Comparison of ENCODE assay signal across 1 cellular context in the genomic region with DNA sequence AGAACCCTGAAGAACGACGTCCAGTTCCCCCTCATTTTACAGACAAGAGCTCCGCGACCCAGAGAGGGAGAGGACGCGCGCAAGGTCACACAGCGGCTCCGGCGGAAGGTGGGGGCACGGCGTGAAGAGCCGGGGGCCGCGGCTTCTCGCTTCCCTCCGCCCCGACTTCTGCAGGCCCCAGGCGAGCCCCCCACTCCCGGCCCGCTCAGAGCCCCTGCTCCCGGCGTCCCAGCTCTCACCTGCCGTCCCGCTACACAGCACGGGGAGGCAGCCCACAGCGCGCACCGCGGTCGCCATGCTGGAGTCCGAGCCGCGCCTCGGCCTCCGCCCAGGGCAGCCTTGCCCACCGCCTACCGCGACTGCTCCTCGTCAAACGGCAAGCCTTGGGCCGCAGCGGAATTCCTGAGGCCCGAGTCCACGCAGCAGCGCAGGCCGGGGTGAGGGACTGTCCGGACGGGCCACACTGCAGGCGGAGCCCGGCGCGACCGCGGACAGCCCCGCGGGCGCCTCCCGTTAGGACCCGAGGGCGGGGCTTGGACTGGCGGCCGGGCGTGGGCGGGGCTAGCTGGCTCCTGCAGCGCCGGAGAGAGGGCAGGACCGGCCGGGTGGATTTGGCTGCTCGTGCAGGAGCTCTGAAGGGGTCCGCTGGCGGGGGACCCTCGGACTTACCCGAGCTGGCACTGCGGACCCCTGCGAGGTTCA.
A peak's percentile ranks its signal among the peaks of the same experiment; 100 is the strongest.
TF ChIP-seq lines count a peak whose summit lies in the region.

A gene (minus strand): TSS at position 314 of the 702 bp plus-strand sequence. CDS start 17 bp downstream, at position 297.

TF ChIP-seq in GM12878, 131 proteins besides CTCF, POLR2A, EP300 and RAD21 (continued from another document and continues in another):
- TF ChIP-seq, protein P1, sequence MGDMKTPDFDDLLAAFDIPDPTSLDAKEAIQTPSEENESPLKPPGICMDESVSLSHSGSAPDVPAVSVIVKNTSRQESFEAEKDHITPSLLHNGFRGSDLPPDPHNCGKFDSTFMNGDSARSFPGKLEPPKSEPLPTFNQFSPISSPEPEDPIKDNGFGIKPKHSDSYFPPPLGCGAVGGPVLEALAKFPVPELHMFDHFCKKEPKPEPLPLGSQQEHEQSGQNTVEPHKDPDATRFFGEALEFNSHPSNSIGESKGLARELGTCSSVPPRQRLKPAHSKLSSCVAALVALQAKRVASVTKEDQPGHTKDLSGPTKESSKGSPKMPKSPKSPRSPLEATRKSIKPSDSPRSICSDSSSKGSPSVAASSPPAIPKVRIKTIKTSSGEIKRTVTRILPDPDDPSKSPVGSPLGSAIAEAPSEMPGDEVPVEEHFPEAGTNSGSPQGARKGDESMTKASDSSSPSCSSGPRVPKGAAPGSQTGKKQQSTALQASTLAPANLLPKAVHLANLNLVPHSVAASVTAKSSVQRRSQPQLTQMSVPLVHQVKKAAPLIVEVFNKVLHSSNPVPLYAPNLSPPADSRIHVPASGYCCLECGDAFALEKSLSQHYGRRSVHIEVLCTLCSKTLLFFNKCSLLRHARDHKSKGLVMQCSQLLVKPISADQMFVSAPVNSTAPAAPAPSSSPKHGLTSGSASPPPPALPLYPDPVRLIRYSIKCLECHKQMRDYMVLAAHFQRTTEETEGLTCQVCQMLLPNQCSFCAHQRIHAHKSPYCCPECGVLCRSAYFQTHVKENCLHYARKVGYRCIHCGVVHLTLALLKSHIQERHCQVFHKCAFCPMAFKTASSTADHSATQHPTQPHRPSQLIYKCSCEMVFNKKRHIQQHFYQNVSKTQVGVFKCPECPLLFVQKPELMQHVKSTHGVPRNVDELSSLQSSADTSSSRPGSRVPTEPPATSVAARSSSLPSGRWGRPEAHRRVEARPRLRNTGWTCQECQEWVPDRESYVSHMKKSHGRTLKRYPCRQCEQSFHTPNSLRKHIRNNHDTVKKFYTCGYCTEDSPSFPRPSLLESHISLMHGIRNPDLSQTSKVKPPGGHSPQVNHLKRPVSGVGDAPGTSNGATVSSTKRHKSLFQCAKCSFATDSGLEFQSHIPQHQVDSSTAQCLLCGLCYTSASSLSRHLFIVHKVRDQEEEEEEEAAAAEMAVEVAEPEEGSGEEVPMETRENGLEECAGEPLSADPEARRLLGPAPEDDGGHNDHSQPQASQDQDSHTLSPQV (IDR thresholded peaks at IDR 0.05): peak; percentile 90
- TF ChIP-seq RAD51 (IDR thresholded peaks at IDR 0.05) (no peak), ZBED1 (IDR thresholded peaks at IDR 0.05; ENCODE audit: borderline replicate concordance) (no peak), MEF2B (IDR thresholded peaks at IDR 0.05; ENCODE audit: partially characterized antibody, poor library complexity, severe bottlenecking) (no peak), CBX3 (IDR thresholded peaks at IDR 0.05; ENCODE audit: borderline replicate concordance, low read depth) (no peak), RB1 (IDR thresholded peaks at IDR 0.05; ENCODE audit: borderline replicate concordance) (peak; percentile 89; the same call in 1 of the 2 replicates), NR2C2 (IDR thresholded peaks at IDR 0.05; ENCODE audit: borderline replicate concordance, control insufficient read depth, insufficient read length, low read depth) (no peak), ZNF207 (IDR thresholded peaks at IDR 0.05; ENCODE audit: borderline replicate concordance) (peak; percentile 98), SMC3 (IDR thresholded peaks at IDR 0.05; ENCODE audit: borderline replicate concordance, low read length) (no peak), MXI1 (IDR thresholded peaks at IDR 0.05; ENCODE audit: low read depth, low read length) (no peak; the same call in 1 of the 2 replicates), NR2C1 (IDR thresholded peaks at IDR 0.05) (peak; percentile 33; the same call in 1 of the 2 replicates), MEF2A (IDR thresholded peaks at IDR 0.05; ENCODE audit: insufficient read depth, low read depth, low read length) (no peak), NR2F1 (conservative IDR thresholded peaks at IDR 0.05) (peak; percentile 68), KDM1A (IDR thresholded peaks at IDR 0.05; ENCODE audit: borderline replicate concordance) (no peak), CEBPB (IDR thresholded peaks at IDR 0.05; ENCODE audit: borderline replicate concordance in 1 of 2, low read depth in 2 of 2, low read length in 2 of 2) (no peak), KAT2A (conservative IDR thresholded peaks at IDR 0.05; ENCODE audit: control insufficient read depth, low read depth, low read length) (no peak), NFYA (IDR thresholded peaks at IDR 0.05; ENCODE audit: borderline replicate concordance, low read depth, low read length) (no peak), JUNB (IDR thresholded peaks at IDR 0.05) (no peak), TAF1 (IDR thresholded peaks at IDR 0.05; ENCODE audit: borderline replicate concordance, low read depth, low read length) (peak; percentile 82), SREBF2 (IDR thresholded peaks at IDR 0.05; ENCODE audit: low read length) (no peak), SREBF1 (IDR thresholded peaks at IDR 0.05; ENCODE audit: low read length) (0 out of 2 replicates have a peak, but pooled peaks have one; percentile 28)
- TF ChIP-seq, protein P2, sequence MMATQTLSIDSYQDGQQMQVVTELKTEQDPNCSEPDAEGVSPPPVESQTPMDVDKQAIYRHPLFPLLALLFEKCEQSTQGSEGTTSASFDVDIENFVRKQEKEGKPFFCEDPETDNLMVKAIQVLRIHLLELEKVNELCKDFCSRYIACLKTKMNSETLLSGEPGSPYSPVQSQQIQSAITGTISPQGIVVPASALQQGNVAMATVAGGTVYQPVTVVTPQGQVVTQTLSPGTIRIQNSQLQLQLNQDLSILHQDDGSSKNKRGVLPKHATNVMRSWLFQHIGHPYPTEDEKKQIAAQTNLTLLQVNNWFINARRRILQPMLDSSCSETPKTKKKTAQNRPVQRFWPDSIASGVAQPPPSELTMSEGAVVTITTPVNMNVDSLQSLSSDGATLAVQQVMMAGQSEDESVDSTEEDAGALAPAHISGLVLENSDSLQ (IDR thresholded peaks at IDR 0.05): peak; percentile 4; the same call in 1 of the 2 replicates
- TF ChIP-seq, protein P3, sequence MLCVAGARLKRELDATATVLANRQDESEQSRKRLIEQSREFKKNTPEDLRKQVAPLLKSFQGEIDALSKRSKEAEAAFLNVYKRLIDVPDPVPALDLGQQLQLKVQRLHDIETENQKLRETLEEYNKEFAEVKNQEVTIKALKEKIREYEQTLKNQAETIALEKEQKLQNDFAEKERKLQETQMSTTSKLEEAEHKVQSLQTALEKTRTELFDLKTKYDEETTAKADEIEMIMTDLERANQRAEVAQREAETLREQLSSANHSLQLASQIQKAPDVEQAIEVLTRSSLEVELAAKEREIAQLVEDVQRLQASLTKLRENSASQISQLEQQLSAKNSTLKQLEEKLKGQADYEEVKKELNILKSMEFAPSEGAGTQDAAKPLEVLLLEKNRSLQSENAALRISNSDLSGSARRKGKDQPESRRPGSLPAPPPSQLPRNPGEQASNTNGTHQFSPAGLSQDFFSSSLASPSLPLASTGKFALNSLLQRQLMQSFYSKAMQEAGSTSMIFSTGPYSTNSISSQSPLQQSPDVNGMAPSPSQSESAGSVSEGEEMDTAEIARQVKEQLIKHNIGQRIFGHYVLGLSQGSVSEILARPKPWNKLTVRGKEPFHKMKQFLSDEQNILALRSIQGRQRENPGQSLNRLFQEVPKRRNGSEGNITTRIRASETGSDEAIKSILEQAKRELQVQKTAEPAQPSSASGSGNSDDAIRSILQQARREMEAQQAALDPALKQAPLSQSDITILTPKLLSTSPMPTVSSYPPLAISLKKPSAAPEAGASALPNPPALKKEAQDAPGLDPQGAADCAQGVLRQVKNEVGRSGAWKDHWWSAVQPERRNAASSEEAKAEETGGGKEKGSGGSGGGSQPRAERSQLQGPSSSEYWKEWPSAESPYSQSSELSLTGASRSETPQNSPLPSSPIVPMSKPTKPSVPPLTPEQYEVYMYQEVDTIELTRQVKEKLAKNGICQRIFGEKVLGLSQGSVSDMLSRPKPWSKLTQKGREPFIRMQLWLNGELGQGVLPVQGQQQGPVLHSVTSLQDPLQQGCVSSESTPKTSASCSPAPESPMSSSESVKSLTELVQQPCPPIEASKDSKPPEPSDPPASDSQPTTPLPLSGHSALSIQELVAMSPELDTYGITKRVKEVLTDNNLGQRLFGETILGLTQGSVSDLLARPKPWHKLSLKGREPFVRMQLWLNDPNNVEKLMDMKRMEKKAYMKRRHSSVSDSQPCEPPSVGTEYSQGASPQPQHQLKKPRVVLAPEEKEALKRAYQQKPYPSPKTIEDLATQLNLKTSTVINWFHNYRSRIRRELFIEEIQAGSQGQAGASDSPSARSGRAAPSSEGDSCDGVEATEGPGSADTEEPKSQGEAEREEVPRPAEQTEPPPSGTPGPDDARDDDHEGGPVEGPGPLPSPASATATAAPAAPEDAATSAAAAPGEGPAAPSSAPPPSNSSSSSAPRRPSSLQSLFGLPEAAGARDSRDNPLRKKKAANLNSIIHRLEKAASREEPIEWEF (IDR thresholded peaks at IDR 0.05; ENCODE audit: insufficient replicate concordance, low read depth, low read length): no peak
- TF ChIP-seq, protein P4, sequence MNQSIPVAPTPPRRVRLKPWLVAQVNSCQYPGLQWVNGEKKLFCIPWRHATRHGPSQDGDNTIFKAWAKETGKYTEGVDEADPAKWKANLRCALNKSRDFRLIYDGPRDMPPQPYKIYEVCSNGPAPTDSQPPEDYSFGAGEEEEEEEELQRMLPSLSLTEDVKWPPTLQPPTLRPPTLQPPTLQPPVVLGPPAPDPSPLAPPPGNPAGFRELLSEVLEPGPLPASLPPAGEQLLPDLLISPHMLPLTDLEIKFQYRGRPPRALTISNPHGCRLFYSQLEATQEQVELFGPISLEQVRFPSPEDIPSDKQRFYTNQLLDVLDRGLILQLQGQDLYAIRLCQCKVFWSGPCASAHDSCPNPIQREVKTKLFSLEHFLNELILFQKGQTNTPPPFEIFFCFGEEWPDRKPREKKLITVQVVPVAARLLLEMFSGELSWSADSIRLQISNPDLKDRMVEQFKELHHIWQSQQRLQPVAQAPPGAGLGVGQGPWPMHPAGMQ (IDR thresholded peaks at IDR 0.05; ENCODE audit: borderline replicate concordance): peak; percentile 93
- TF ChIP-seq, protein P5, sequence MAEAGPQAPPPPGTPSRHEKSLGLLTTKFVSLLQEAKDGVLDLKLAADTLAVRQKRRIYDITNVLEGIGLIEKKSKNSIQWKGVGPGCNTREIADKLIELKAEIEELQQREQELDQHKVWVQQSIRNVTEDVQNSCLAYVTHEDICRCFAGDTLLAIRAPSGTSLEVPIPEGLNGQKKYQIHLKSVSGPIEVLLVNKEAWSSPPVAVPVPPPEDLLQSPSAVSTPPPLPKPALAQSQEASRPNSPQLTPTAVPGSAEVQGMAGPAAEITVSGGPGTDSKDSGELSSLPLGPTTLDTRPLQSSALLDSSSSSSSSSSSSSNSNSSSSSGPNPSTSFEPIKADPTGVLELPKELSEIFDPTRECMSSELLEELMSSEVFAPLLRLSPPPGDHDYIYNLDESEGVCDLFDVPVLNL (IDR thresholded peaks at IDR 0.05; ENCODE audit: low read depth, low read length): no peak
- TF ChIP-seq, protein P6, sequence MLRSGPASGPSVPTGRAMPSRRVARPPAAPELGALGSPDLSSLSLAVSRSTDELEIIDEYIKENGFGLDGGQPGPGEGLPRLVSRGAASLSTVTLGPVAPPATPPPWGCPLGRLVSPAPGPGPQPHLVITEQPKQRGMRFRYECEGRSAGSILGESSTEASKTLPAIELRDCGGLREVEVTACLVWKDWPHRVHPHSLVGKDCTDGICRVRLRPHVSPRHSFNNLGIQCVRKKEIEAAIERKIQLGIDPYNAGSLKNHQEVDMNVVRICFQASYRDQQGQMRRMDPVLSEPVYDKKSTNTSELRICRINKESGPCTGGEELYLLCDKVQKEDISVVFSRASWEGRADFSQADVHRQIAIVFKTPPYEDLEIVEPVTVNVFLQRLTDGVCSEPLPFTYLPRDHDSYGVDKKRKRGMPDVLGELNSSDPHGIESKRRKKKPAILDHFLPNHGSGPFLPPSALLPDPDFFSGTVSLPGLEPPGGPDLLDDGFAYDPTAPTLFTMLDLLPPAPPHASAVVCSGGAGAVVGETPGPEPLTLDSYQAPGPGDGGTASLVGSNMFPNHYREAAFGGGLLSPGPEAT (IDR thresholded peaks at IDR 0.05; ENCODE audit: low read depth): peak; percentile 59; the same call in 1 of the 2 replicates
- TF ChIP-seq, protein P7, sequence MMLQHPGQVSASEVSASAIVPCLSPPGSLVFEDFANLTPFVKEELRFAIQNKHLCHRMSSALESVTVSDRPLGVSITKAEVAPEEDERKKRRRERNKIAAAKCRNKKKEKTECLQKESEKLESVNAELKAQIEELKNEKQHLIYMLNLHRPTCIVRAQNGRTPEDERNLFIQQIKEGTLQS (IDR thresholded peaks at IDR 0.05; ENCODE audit: borderline replicate concordance, extremely low read depth, low read depth, low read length): no peak
- TF ChIP-seq, protein P8, sequence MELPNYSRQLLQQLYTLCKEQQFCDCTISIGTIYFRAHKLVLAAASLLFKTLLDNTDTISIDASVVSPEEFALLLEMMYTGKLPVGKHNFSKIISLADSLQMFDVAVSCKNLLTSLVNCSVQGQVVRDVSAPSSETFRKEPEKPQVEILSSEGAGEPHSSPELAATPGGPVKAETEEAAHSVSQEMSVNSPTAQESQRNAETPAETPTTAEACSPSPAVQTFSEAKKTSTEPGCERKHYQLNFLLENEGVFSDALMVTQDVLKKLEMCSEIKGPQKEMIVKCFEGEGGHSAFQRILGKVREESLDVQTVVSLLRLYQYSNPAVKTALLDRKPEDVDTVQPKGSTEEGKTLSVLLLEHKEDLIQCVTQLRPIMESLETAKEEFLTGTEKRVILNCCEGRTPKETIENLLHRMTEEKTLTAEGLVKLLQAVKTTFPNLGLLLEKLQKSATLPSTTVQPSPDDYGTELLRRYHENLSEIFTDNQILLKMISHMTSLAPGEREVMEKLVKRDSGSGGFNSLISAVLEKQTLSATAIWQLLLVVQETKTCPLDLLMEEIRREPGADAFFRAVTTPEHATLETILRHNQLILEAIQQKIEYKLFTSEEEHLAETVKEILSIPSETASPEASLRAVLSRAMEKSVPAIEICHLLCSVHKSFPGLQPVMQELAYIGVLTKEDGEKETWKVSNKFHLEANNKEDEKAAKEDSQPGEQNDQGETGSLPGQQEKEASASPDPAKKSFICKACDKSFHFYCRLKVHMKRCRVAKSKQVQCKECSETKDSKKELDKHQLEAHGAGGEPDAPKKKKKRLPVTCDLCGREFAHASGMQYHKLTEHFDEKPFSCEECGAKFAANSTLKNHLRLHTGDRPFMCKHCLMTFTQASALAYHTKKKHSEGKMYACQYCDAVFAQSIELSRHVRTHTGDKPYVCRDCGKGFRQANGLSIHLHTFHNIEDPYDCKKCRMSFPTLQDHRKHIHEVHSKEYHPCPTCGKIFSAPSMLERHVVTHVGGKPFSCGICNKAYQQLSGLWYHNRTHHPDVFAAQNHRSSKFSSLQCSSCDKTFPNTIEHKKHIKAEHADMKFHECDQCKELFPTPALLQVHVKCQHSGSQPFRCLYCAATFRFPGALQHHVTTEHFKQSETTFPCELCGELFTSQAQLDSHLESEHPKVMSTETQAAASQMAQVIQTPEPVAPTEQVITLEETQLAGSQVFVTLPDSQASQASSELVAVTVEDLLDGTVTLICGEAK (IDR thresholded peaks at IDR 0.05; ENCODE audit: borderline replicate concordance): no peak
- TF ChIP-seq, protein P9, sequence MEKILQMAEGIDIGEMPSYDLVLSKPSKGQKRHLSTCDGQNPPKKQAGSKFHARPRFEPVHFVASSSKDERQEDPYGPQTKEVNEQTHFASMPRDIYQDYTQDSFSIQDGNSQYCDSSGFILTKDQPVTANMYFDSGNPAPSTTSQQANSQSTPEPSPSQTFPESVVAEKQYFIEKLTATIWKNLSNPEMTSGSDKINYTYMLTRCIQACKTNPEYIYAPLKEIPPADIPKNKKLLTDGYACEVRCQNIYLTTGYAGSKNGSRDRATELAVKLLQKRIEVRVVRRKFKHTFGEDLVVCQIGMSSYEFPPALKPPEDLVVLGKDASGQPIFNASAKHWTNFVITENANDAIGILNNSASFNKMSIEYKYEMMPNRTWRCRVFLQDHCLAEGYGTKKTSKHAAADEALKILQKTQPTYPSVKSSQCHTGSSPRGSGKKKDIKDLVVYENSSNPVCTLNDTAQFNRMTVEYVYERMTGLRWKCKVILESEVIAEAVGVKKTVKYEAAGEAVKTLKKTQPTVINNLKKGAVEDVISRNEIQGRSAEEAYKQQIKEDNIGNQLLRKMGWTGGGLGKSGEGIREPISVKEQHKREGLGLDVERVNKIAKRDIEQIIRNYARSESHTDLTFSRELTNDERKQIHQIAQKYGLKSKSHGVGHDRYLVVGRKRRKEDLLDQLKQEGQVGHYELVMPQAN (conservative IDR thresholded peaks at IDR 0.05): peak; percentile 63
